2 cellular contexts compared by ENCODE assay signal in genomic region chr12:92242917-92243316, GRCh38.
TF ChIP-seq lines count a peak whose summit lies in the region.

No MANE protein-coding gene starts in this region.

TF ChIP-seq in IMR-90, 13 proteins besides CTCF, POLR2A, EP300 and RAD21 (continued from another document):
- no peak for TF ChIP-seq MXI1 (IDR thresholded peaks at IDR 0.05; ENCODE audit: borderline replicate concordance, low read depth, low read length)
- TF ChIP-seq SMC3 (IDR thresholded peaks at IDR 0.05; ENCODE audit: low read depth, low read length), result no peak
- TF ChIP-seq RCOR1 (IDR thresholded peaks at IDR 0.05; ENCODE audit: insufficient replicate concordance, low read length), result no peak
- no peak for TF ChIP-seq USF2 (IDR thresholded peaks at IDR 0.05; ENCODE audit: low read depth, low read length)

TF ChIP-seq in HepG2, 621 proteins besides CTCF, POLR2A, EP300 and RAD21:
- TF ChIP-seq CAMTA2 (CRISPR knock-in tag; IDR thresholded peaks at IDR 0.05; ENCODE audit: borderline replicate concordance) (no peak), ZFYVE20 (CRISPR knock-in tag; IDR thresholded peaks at IDR 0.05; ENCODE audit: borderline replicate concordance, low read depth) (no peak), CSRNP1 (CRISPR knock-in tag; IDR thresholded peaks at IDR 0.05) (no peak), ZNF563 (CRISPR knock-in tag; IDR thresholded peaks at IDR 0.05) (no peak), NFAT5 (CRISPR knock-in tag; IDR thresholded peaks at IDR 0.05) (no peak)
TF ChIP-seq in HepG2: peak in this region for 0.
